In genomic region chr16:30541502-30542329, GRCh38 we compare ENCODE assay signal across 3 cellular contexts.
TF ChIP-seq lines count a peak whose summit lies in the region.

No MANE protein-coding gene starts in this region.

TF ChIP-seq in GM23338, 12 proteins besides CTCF, POLR2A, EP300 and RAD21:
- TF ChIP-seq ZNF114 (CRISPR knock-in tag; IDR thresholded peaks at IDR 0.05) (no peak), ZNF331 (CRISPR knock-in tag; IDR thresholded peaks at IDR 0.05; ENCODE audit: low read depth) (no peak), NANOG (IDR thresholded peaks at IDR 0.05; ENCODE audit: borderline replicate concordance) (no peak), ETS1 (IDR thresholded peaks at IDR 0.05) (no peak), EZH2phosphoT487 (IDR thresholded peaks at IDR 0.05; ENCODE audit: unreplicated experiment) (no peak), JUNB (IDR thresholded peaks at IDR 0.05; ENCODE audit: unreplicated experiment) (no peak), CREB1 (CRISPR knock-in tag; IDR thresholded peaks at IDR 0.05; ENCODE audit: low read depth) (no peak)
- TF ChIP-seq, protein P1, sequence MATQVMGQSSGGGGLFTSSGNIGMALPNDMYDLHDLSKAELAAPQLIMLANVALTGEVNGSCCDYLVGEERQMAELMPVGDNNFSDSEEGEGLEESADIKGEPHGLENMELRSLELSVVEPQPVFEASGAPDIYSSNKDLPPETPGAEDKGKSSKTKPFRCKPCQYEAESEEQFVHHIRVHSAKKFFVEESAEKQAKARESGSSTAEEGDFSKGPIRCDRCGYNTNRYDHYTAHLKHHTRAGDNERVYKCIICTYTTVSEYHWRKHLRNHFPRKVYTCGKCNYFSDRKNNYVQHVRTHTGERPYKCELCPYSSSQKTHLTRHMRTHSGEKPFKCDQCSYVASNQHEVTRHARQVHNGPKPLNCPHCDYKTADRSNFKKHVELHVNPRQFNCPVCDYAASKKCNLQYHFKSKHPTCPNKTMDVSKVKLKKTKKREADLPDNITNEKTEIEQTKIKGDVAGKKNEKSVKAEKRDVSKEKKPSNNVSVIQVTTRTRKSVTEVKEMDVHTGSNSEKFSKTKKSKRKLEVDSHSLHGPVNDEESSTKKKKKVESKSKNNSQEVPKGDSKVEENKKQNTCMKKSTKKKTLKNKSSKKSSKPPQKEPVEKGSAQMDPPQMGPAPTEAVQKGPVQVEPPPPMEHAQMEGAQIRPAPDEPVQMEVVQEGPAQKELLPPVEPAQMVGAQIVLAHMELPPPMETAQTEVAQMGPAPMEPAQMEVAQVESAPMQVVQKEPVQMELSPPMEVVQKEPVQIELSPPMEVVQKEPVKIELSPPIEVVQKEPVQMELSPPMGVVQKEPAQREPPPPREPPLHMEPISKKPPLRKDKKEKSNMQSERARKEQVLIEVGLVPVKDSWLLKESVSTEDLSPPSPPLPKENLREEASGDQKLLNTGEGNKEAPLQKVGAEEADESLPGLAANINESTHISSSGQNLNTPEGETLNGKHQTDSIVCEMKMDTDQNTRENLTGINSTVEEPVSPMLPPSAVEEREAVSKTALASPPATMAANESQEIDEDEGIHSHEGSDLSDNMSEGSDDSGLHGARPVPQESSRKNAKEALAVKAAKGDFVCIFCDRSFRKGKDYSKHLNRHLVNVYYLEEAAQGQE (IDR thresholded peaks at IDR 0.05; ENCODE audit: unreplicated experiment), result no peak
TF ChIP-seq in GM23338: peak in this region for 0.

TF ChIP-seq in SK-N-SH treated with all-trans-retinoic acid at 6 μM for 48 hours, 23 proteins besides CTCF, POLR2A, EP300 and RAD21 (continues in another document):
- TF ChIP-seq ZNF565 (CRISPR knock-in tag; conservative IDR thresholded peaks at IDR 0.05; ENCODE audit: low read depth) (no peak), RARB (CRISPR knock-in tag; IDR thresholded peaks at IDR 0.05) (no peak), OSR1 (CRISPR knock-in tag; IDR thresholded peaks at IDR 0.05) (no peak), ARNTL (CRISPR knock-in tag; IDR thresholded peaks at IDR 0.05; ENCODE audit: borderline replicate concordance, low read depth) (no peak), CSRNP3 (CRISPR knock-in tag; IDR thresholded peaks at IDR 0.05) (no peak), ZFP30 (CRISPR knock-in tag; IDR thresholded peaks at IDR 0.05) (no peak), PPARA (CRISPR knock-in tag; IDR thresholded peaks at IDR 0.05; ENCODE audit: borderline replicate concordance) (no peak), ZC3H10 (CRISPR knock-in tag; IDR thresholded peaks at IDR 0.05) (no peak), CSDC2 (CRISPR knock-in tag; IDR thresholded peaks at IDR 0.05) (no peak), ZNF8 (CRISPR knock-in tag; IDR thresholded peaks at IDR 0.05) (no peak), TOX (CRISPR knock-in tag; IDR thresholded peaks at IDR 0.05; ENCODE audit: borderline replicate concordance) (no peak), SNAI2 (CRISPR knock-in tag; IDR thresholded peaks at IDR 0.05) (no peak), ZNF70 (CRISPR knock-in tag; IDR thresholded peaks at IDR 0.05) (no peak), ESRRG (CRISPR knock-in tag; IDR thresholded peaks at IDR 0.05) (no peak), POU6F1 (CRISPR knock-in tag; IDR thresholded peaks at IDR 0.05; ENCODE audit: borderline replicate concordance, low read depth) (no peak), TSHZ2 (CRISPR knock-in tag; IDR thresholded peaks at IDR 0.05) (no peak)
- TF ChIP-seq, protein P2, sequence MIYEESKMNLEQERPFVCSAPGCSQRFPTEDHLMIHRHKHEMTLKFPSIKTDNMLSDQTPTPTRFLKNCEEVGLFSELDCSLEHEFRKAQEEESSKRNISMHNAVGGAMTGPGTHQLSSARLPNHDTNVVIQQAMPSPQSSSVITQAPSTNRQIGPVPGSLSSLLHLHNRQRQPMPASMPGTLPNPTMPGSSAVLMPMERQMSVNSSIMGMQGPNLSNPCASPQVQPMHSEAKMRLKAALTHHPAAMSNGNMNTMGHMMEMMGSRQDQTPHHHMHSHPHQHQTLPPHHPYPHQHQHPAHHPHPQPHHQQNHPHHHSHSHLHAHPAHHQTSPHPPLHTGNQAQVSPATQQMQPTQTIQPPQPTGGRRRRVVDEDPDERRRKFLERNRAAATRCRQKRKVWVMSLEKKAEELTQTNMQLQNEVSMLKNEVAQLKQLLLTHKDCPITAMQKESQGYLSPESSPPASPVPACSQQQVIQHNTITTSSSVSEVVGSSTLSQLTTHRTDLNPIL (CRISPR knock-in tag; IDR thresholded peaks at IDR 0.05; ENCODE audit: low read depth), result no peak

TF ChIP-seq in GM12891, 5 proteins besides CTCF, POLR2A, EP300 and RAD21:
- no peak for TF ChIP-seq TAF1 (IDR thresholded peaks at IDR 0.05; ENCODE audit: low read depth, low read length)
- no peak for TF ChIP-seq PAX5 (IDR thresholded peaks at IDR 0.05; ENCODE audit: insufficient read depth, low read length, severe bottlenecking)
- no peak for TF ChIP-seq POLR2AphosphoS5 (IDR thresholded peaks at IDR 0.05; ENCODE audit: low read depth, low read length)
- TF ChIP-seq POU2F2 (IDR thresholded peaks at IDR 0.05; ENCODE audit: low read depth, low read length), result no peak
- no peak for TF ChIP-seq SPI1 (IDR thresholded peaks at IDR 0.05; ENCODE audit: low read depth, low read length)
